In the genomic region with DNA sequence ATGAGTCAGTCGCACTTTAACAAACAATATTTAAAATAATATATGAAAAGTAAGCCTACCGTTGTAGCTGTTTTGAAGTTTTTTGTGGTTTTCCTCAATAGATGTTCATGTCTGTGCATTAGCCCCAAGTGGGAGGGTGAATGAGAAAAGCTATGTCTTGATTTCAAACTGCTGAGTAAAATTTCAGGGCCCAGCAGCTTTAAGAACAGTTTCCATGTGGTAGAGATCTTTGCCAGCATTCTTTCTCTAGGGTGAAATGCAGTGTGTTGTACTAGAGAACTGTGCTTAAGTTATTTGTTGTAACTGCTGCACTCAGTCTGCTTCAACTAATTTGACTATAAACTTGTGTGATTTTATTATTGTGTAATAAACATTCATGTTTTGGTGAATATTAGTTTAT, we compare ENCODE assay signal across 17 cellular contexts. TPM values are rescaled to one million over a fixed set of nuclear protein-coding genes. Genes with fewer than 3 reads are reported as not detected.
DNase-seq lines count a peak whose midpoint lies in the region; ATAC-seq and TF ChIP-seq lines count a peak whose summit lies in the region.
"Had no signal": no experiment of that assay in that cellular context is flagged by ENCODE, and none has a peak within 500 bp of the region (broad histone marks: within the 10 kb centered on the region; RNA-seq: fewer than 3 reads in every experiment).

A gene with protein sequence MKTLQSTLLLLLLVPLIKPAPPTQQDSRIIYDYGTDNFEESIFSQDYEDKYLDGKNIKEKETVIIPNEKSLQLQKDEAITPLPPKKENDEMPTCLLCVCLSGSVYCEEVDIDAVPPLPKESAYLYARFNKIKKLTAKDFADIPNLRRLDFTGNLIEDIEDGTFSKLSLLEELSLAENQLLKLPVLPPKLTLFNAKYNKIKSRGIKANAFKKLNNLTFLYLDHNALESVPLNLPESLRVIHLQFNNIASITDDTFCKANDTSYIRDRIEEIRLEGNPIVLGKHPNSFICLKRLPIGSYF (minus strand): TSS at position 142 of the 400 bp plus-strand sequence. CDS start 1,171 bp downstream, outside the sequence.

- H3K4me1 ChIP-seq in right atrium auricular region (peaks cover 0 to 9% of the 10 kb centered on the region in 2 donors), skeletal muscle tissue (ENCODE audit: control insufficient read depth in 3 of 3, insufficient read depth in 3 of 3, low read length in 3 of 3) (peaks cover 0 to 4% (median 0%) of the 10 kb centered on the region in 3 donors), gastrocnemius medialis (peaks cover 0 to 7% of the 10 kb centered on the region in 2 donors)
- H3K4me1 ChIP-seq: HAP-1 had no signal

- no peak for ATAC-seq in CD4-positive, alpha-beta T cell (ENCODE audit: poor library complexity)
- ATAC-seq in gastrocnemius medialis (no peak), left colon (no peak), GM18498 (IDR thresholded peaks at IDR 0.05; ENCODE audit: unreplicated experiment) (no peak)
- ATAC-seq: Panc1 had no signal

- no peaks in the 10 kb centered on the region for H3K27me3 ChIP-seq in CD4-positive, alpha-beta T cell (ENCODE audit: control insufficient read depth, insufficient read depth, low read length)
- H3K27me3 ChIP-seq in right atrium auricular region (no peaks in the 10 kb centered on the region), skeletal muscle tissue (ENCODE audit: control insufficient read depth in 3 of 3, insufficient read depth in 3 of 3, low read length in 3 of 3) (no peaks in the 10 kb centered on the region), gastrocnemius medialis (no peaks in the 10 kb centered on the region)

- H3K27me3 Mint-ChIP-seq in CD4-positive, alpha-beta T cell = no peaks in the 10 kb centered on the region
- no peaks in the 10 kb centered on the region for H3K27me3 Mint-ChIP-seq in glutamatergic neuron (ENCODE audit: unreplicated experiment)
- H3K27me3 Mint-ChIP-seq: central memory CD8-positive, alpha-beta T cell had no signal

- H3K4me3 ChIP-seq in astrocyte of the spinal cord (ENCODE audit: low read depth, low read length) = no peak within 1 kb of the TSS
- H3K4me3 ChIP-seq in right atrium auricular region = peak within 1 kb of the TSS; percentile 9 to 25
- H3K4me3 ChIP-seq in skeletal muscle tissue (ENCODE audit: low read length in 3 of 3) = peak within 1 kb of the TSS in 1 of 3 donors; percentile 57
- H3K4me3 ChIP-seq in gastrocnemius medialis = no peak within 1 kb of the TSS
- H3K4me3 ChIP-seq: HAP-1 had no signal

- intact Hi-C loops in CD4-positive, alpha-beta T cell (cut with DNase I, micrococcal nuclease) = no loop called here
- intact Hi-C loops in gastrocnemius medialis (cut with DNase I; ENCODE audit: low total_unique reads) (no loop called here), left colon (cut with DNase I, micrococcal nuclease) (no loop called here)

- DNase-seq in CD4-positive, alpha-beta T cell = no peak
- peak; percentile 62 for DNase-seq in astrocyte of the spinal cord (ENCODE audit: low read depth, low spot score)
- DNase-seq in right atrium auricular region (ENCODE audit: low spot score) = no peak
- DNase-seq in gastrocnemius medialis = no peak
- no peak for DNase-seq in left colon
- DNase-seq in glutamatergic neuron = no peak
- DNase-seq: activated CD4-positive, alpha-beta T cell treated with anti-CD3 and anti-CD28 coated beads, Interleukin-2, amount 50 U/mL, for 4 hours; activated gamma-delta T cell; NCI-H1417 treated with DMSO at 0.1 percent for 48 hours; NCI-H446 treated with DMSO at 0.1 percent for 48 hours had no signal

- no peaks in the 10 kb centered on the region for H3K36me3 Mint-ChIP-seq in CD4-positive, alpha-beta T cell (ENCODE audit: low read depth)
- H3K36me3 Mint-ChIP-seq in glutamatergic neuron (ENCODE audit: unreplicated experiment) = no peaks in the 10 kb centered on the region

- peaks cover 37% of the 10 kb centered on the region for H3K4me1 Mint-ChIP-seq in CD4-positive, alpha-beta T cell (ENCODE audit: low read depth)
- no peaks in the 10 kb centered on the region for H3K4me1 Mint-ChIP-seq in glutamatergic neuron (ENCODE audit: low read depth, unreplicated experiment)

- TF ChIP-seq POLR2A in gastrocnemius medialis (IDR thresholded peaks at IDR 0.05) = no peak

- peak within 1 kb of the TSS; percentile 30 for H3K4me3 Mint-ChIP-seq in CD4-positive, alpha-beta T cell
- no peak within 1 kb of the TSS for H3K4me3 Mint-ChIP-seq in glutamatergic neuron (ENCODE audit: unreplicated experiment)
- H3K4me3 Mint-ChIP-seq: central memory CD8-positive, alpha-beta T cell had no signal

- POLR2A ChIA-PET in CD4-positive, alpha-beta T cell (lab: Charles Lee) = interaction anchor here (0.9 kb wide), 1 partner anchor 79 kb away, joined by 6 read pairs; the partner anchor contains the start of genes CENPP and NOL8

- in situ Hi-C loops in astrocyte of the spinal cord (cut with HindIII; ENCODE audit: low sequenced_read_pairs) (no loop called here), gastrocnemius medialis (cut with MboI; ENCODE audit: low sequenced_read_pairs in 4 of 4) (no loop called here)

- no peaks in the 10 kb centered on the region for H3K9me3 ChIP-seq in CD4-positive, alpha-beta T cell (ENCODE audit: control insufficient read depth, low read length)
- H3K9me3 ChIP-seq in right atrium auricular region (no peaks in the 10 kb centered on the region), skeletal muscle tissue (ENCODE audit: control insufficient read depth in 3 of 3, low read length in 3 of 3) (no peaks in the 10 kb centered on the region), gastrocnemius medialis (no peaks in the 10 kb centered on the region)
- H3K9me3 ChIP-seq: HAP-1 had no signal

- H3K9ac ChIP-seq in skeletal muscle tissue (ENCODE audit: low read depth in 1 of 3, low read length in 3 of 3) = no peak within 1 kb of the TSS

- TF ChIP-seq CTCF in CD4-positive, alpha-beta T cell (IDR thresholded peaks at IDR 0.05) = no peak
- no peak for TF ChIP-seq CTCF in astrocyte of the spinal cord (IDR thresholded peaks at IDR 0.05; ENCODE audit: low read depth, low read length)
- no peak for TF ChIP-seq CTCF in right atrium auricular region (IDR thresholded peaks at IDR 0.05)
- TF ChIP-seq CTCF in gastrocnemius medialis (IDR thresholded peaks at IDR 0.05 in 4 of 5, conservative IDR thresholded peaks at IDR 0.05 in 1 of 5) = no peak
- no peak for TF ChIP-seq CTCF in glutamatergic neuron (IDR thresholded peaks at IDR 0.05; ENCODE audit: partially characterized antibody, unreplicated experiment)

- H3K9me3 Mint-ChIP-seq in CD4-positive, alpha-beta T cell = no peaks in the 10 kb centered on the region
- H3K9me3 Mint-ChIP-seq in glutamatergic neuron (ENCODE audit: unreplicated experiment) = no peaks in the 10 kb centered on the region
- H3K9me3 Mint-ChIP-seq: central memory CD8-positive, alpha-beta T cell had no signal

- peak within 1 kb of the TSS; percentile 9 for H3K27ac Mint-ChIP-seq in CD4-positive, alpha-beta T cell
- H3K27ac Mint-ChIP-seq in glutamatergic neuron (ENCODE audit: unreplicated experiment) = no peak within 1 kb of the TSS

- H3K36me3 ChIP-seq in right atrium auricular region = no peaks in the 10 kb centered on the region
- H3K36me3 ChIP-seq in skeletal muscle tissue (ENCODE audit: control insufficient read depth in 3 of 3, insufficient read depth in 3 of 3, low read length in 3 of 3) = no peaks in the 10 kb centered on the region
- no peaks in the 10 kb centered on the region for H3K36me3 ChIP-seq in gastrocnemius medialis
- H3K36me3 ChIP-seq: HAP-1 had no signal

- H3K27ac ChIP-seq in CD4-positive, alpha-beta T cell (ENCODE audit: low read depth, low read length) = no peak within 1 kb of the TSS
- H3K27ac ChIP-seq in right atrium auricular region = peak within 1 kb of the TSS; percentile 2 to 54
- H3K27ac ChIP-seq in skeletal muscle tissue (ENCODE audit: low read depth, low read length) = no peak within 1 kb of the TSS
- H3K27ac ChIP-seq in gastrocnemius medialis = no peak within 1 kb of the TSS
- H3K27ac ChIP-seq: C4-2B had no signal

- CTCF ChIA-PET in CD4-positive, alpha-beta T cell (lab: Charles Lee) = interaction anchor here (1.2 kb wide), 1 partner anchor 10 kb away, joined by 3 read pairs; no protein-coding TSS in a partner anchor

RNA-seq across cellular contexts. Expression of the gene that starts here (rescaled TPM):
- total RNA-seq in CD4-positive, alpha-beta T cell = under 1 TPM in 1 of 2 experiments, not detected in 1; 0.11 TPM
- total RNA-seq in right atrium auricular region (10 to 100 TPM; 15.5 to 39.1 TPM), skeletal muscle tissue (153 TPM), gastrocnemius medialis (1 to 10 TPM in 3 of 4 donors, not detected in 1; 1.1 to 3.1 (median 1.7) TPM), left colon (10 to 100 TPM in 1 of 2 donors, 1 to 10 TPM in 1; 3.9 to 17.6 TPM), glutamatergic neuron (ENCODE audit: unreplicated experiment) (not detected)
- total RNA-seq: fibroblast of villous mesenchyme had no signal

Comparison
In these comparisons a context has a peak if more than half of its experiments do, and no peak if none do; other contexts are left out.
1. H3K27ac ChIP-seq: peak in right atrium auricular region (2 of 2); none in CD4-positive, alpha-beta T cell (single experiment), skeletal muscle tissue (single experiment) and gastrocnemius medialis (0 of 4).
2. H3K4me3 ChIP-seq: peak in right atrium auricular region (2 of 2); none in astrocyte of the spinal cord (single experiment) and gastrocnemius medialis (0 of 4).